Comparison of ENCODE assay signal across 9 cellular contexts in genomic region chr1:76993036-76993435, GRCh38.
"Had no signal": no experiment of that assay in that cellular context is flagged by ENCODE, and none has a peak within 500 bp of the region (broad histone marks: within the 10 kb centered on the region; RNA-seq: fewer than 3 reads in every experiment).

No MANE protein-coding gene starts in this region.

- H3K9ac ChIP-seq: GM23248 had no signal

- H3K36me3 ChIP-seq: HAP-1 had no signal

- H3K4me1 ChIP-seq: HAP-1 had no signal

- H3K4me3 Mint-ChIP-seq: HFFc6, IgD-negative memory B cell had no signal

- DNase-seq: GM23248, GOT3, H7, HFFc6, KG1 had no signal

- H3K4me1 Mint-ChIP-seq: IgD-negative memory B cell had no signal

- H3K9me3 ChIP-seq: HAP-1 had no signal

- ATAC-seq: HCT116 had no signal

- H3K4me3 ChIP-seq: GM23248, HAP-1 had no signal

- H3K27ac Mint-ChIP-seq: HFFc6 had no signal

- H3K27ac ChIP-seq: GM23248, HL-60 had no signal

- H3K9me3 Mint-ChIP-seq: HFFc6, IgD-negative memory B cell had no signal
